ENCODE assay signal across 18 cellular contexts in genomic region chr14:24876009-24876690, GRCh38.
DNase-seq lines count a peak whose midpoint lies in the region; ATAC-seq, FAIRE-seq and TF ChIP-seq lines count a peak whose summit lies in the region.
"Had no signal": no experiment of that assay in that cellular context is flagged by ENCODE, and none has a peak within 500 bp of the region (broad histone marks: within the 10 kb centered on the region; RNA-seq: fewer than 3 reads in every experiment).

No MANE protein-coding gene starts in this region.

- H3K9me3 ChIP-seq in GM12878 (replicated peaks; ENCODE audit: control insufficient read depth, insufficient read depth, low read length) = no peaks in the 10 kb centered on the region
- H3K9me3 ChIP-seq: tibial artery had no signal

- SMC1A ChIA-PET in GM12878 (lab: Charles Lee; ENCODE audit: uncharacterized antibody, unreplicated experiment) = interaction anchor here (0.9 to 2.1 kb wide), 7 partner anchors 11 to 103 kb away, joined by 3 to 12 read pairs (median 4); no protein-coding TSS in a partner anchor

- no peak for TF ChIP-seq CTCF in GM12878 (IDR thresholded peaks at IDR 0.05 in 2 of 3, conservative IDR thresholded peaks at IDR 0.05 in 1 of 3; ENCODE audit: control insufficient read depth in 2 of 3, extremely low read depth in 1 of 3, insufficient read depth in 1 of 3, low read depth in 3 of 3, low read length in 3 of 3)

- no peak overlapping the region for H2AFZ ChIP-seq in GM12878 (ENCODE audit: control insufficient read depth, low read depth, low read length)

- no peak overlapping the region for H3K27ac ChIP-seq in GM12878 (ENCODE audit: control insufficient read depth, insufficient read depth)
- H3K27ac ChIP-seq: cardiac muscle cell, RWPE1, tibial artery had no signal

- CTCF ChIA-PET in GM12878 (lab: Yijun Ruan, JAX) (interaction anchor here (0.8 to 2.3 kb wide), 4 partner anchors 12 to 166 kb away, joined by 3 to 8 read pairs (median 4); no protein-coding TSS in a partner anchor), HEK293T (lab: Yijun Ruan, JAX) (no interaction called here)

- WGBS in GM12878 (ENCODE audit: insufficient coverage, insufficient replicate concordance, low lambda C conversion rate, missing lambda C conversion rate) = 29% methylated on average over 3 of the region's 3 CpGs

- RAD21 ChIA-PET in GM12878 (lab: Charles Lee; ENCODE audit: unreplicated experiment) = interaction anchor here (0.7 to 0.8 kb wide), 2 partner anchors 27 to 67 kb away, joined by 3 to 4 read pairs; no protein-coding TSS in a partner anchor

- peak; percentile 32 to 39 for DNase-seq in AML-193 (lab: John Stamatoyannopoulos, UW)
- DNase-seq in KBM-7 = peak; percentile 60
- DNase-seq in GM12878 (ENCODE audit: low read depth, low spot score) = no peak
- DNase-seq in medulla oblongata (ENCODE audit: extremely low spot score) = peak; percentile 60
- DNase-seq in stimulated activated naive CD4-positive, alpha-beta T cell treated with Interleukin-2 at 50 U/mL for 16 hours (lab: John Stamatoyannopoulos, UW) = no peak
- DNase-seq in stimulated activated effector memory CD8-positive, alpha-beta T cell treated with anti-CD3 and anti-CD28 coated beads, Interleukin-12 subunit alpha, Interleukin-12 subunit beta, amount 100 ng/mL, for 72 hours (ENCODE audit: low spot score in 2 of 2) = no peak
- no peak for DNase-seq in central memory CD4-positive, alpha-beta T cell
- no peak for DNase-seq in HEK293T (ENCODE audit: extremely low spot score)
- DNase-seq: activated CD4-positive, alpha-beta T cell treated with anti-CD3 and anti-CD28 coated beads, Interleukin-2, amount 10 ng/mL, durations not matched to agents 7 days and 5 days; activated T-cell treated with anti-CD3 and anti-CD28 coated beads, Interleukin-2, amount 50 U/mL, for 24 hours; kidney glomerular epithelial cell; naive B cell; NCI-H2107 had no signal

- intact Hi-C loops in GM12878 (cut with micrococcal nuclease; ENCODE audit: unreplicated experiment) = no loop called here

- H3K4me1 Mint-ChIP-seq in stimulated activated effector memory CD8-positive, alpha-beta T cell treated with anti-CD3 and anti-CD28 coated beads, Interleukin-12 subunit alpha, Interleukin-12 subunit beta, amount 100 ng/mL, for 72 hours = no peaks in the 10 kb centered on the region
- H3K4me1 Mint-ChIP-seq: activated CD4-positive, alpha-beta T cell treated with anti-CD3 and anti-CD28 coated beads, Interleukin-2, amount 10 ng/mL, durations not matched to agents 7 days and 5 days had no signal

- H3K9ac ChIP-seq in GM12878 (ENCODE audit: control insufficient read depth, insufficient read depth, low read length) = no peak overlapping the region

- no peaks in the 10 kb centered on the region for H3K79me2 ChIP-seq in GM12878 (ENCODE audit: control insufficient read depth, insufficient read depth, low read length)

- H3K4me2 ChIP-seq in GM12878 (ENCODE audit: control insufficient read depth, insufficient read depth) = no peak overlapping the region

- H3K27ac Mint-ChIP-seq in stimulated activated effector memory CD8-positive, alpha-beta T cell treated with anti-CD3 and anti-CD28 coated beads, Interleukin-12 subunit alpha, Interleukin-12 subunit beta, amount 100 ng/mL, for 72 hours = no peak overlapping the region
- H3K27ac Mint-ChIP-seq: activated CD4-positive, alpha-beta T cell treated with anti-CD3 and anti-CD28 coated beads, Interleukin-2, amount 10 ng/mL, durations not matched to agents 7 days and 5 days; activated T-cell treated with anti-CD3 and anti-CD28 coated beads, Interleukin-2, amount 50 U/mL, for 24 hours had no signal

- in situ Hi-C loops in KBM-7 (cut with MboI; ENCODE audit: low pct_unique_long_range_greater_than_20kb, low sequenced_read_pairs) (no loop called here), GM12878 (cut with MboI) (no loop called here)

- no TSS peak for BruUV-seq in GM12878 (replicated peaks; lab: Mats Ljungman, UMichigan)

- no peaks in the 10 kb centered on the region for H3K36me3 ChIP-seq in GM12878 (ENCODE audit: control insufficient read depth in 2 of 2, insufficient read depth in 2 of 2, low read length in 1 of 2)
- H3K36me3 ChIP-seq: cardiac muscle cell, tibial artery had no signal

- TF ChIP-seq POLR2A in GM12878 (IDR thresholded peaks at IDR 0.05; ENCODE audit: low read depth, low read length) = no peak

- H3K36me3 Mint-ChIP-seq in stimulated activated effector memory CD8-positive, alpha-beta T cell treated with anti-CD3 and anti-CD28 coated beads, Interleukin-12 subunit alpha, Interleukin-12 subunit beta, amount 100 ng/mL, for 72 hours = no peaks in the 10 kb centered on the region
- H3K36me3 Mint-ChIP-seq: naive B cell had no signal

- H3K9me3 Mint-ChIP-seq in stimulated activated effector memory CD8-positive, alpha-beta T cell treated with anti-CD3 and anti-CD28 coated beads, Interleukin-12 subunit alpha, Interleukin-12 subunit beta, amount 100 ng/mL, for 72 hours = no peaks in the 10 kb centered on the region
- H3K9me3 Mint-ChIP-seq: activated CD4-positive, alpha-beta T cell treated with anti-CD3 and anti-CD28 coated beads, Interleukin-2, amount 10 ng/mL, durations not matched to agents 7 days and 5 days; activated T-cell treated with anti-CD3 and anti-CD28 coated beads, Interleukin-2, amount 50 U/mL, for 24 hours; naive B cell had no signal

- no peaks in the 10 kb centered on the region for H4K20me1 ChIP-seq in GM12878 (ENCODE audit: control insufficient read depth, insufficient read depth)

- no peak for FAIRE-seq in GM12878 (lab: Jason Lieb, UNC)
- FAIRE-seq: GM18507, GM19239 had no signal

- TF ChIP-seq RAD21 in GM12878 (IDR thresholded peaks at IDR 0.05; ENCODE audit: insufficient read depth, low read depth, low read length) = no peak

- no peak for TF ChIP-seq EP300 in GM12878 (IDR thresholded peaks at IDR 0.05; ENCODE audit: borderline replicate concordance in 1 of 2, control insufficient read depth in 1 of 2, low read depth in 2 of 2, low read length in 2 of 2)

- H3K4me3 ChIP-seq in GM12878 = no peak overlapping the region
- H3K4me3 ChIP-seq: cardiac muscle cell, tibial artery had no signal

- POLR2A ChIA-PET in GM12878 (lab: Charles Lee) (interaction anchor here (0.9 kb wide), 1 partner anchor 16 kb away, joined by 4 read pairs; no protein-coding TSS in a partner anchor), HEK293T (lab: Yijun Ruan, JAX) (no interaction called here)

- no peaks in the 10 kb centered on the region for H3K4me1 ChIP-seq in GM12878 (ENCODE audit: control insufficient read depth, insufficient read depth, low read length)

- no peaks in the 10 kb centered on the region for H3K27me3 ChIP-seq in GM12878 (replicated peaks in 1 of 2; ENCODE audit: control insufficient read depth in 2 of 2, insufficient read depth in 2 of 2, low read length in 1 of 2)
- H3K27me3 ChIP-seq: cardiac muscle cell, tibial artery had no signal

- peak; percentile 38 for ATAC-seq in GM12878
- no peak for ATAC-seq in stimulated activated effector memory CD8-positive, alpha-beta T cell treated with anti-CD3 and anti-CD28 coated beads, Interleukin-12 subunit alpha, Interleukin-12 subunit beta, amount 100 ng/mL, for 72 hours

- H3K4me3 Mint-ChIP-seq in stimulated activated effector memory CD8-positive, alpha-beta T cell treated with anti-CD3 and anti-CD28 coated beads, Interleukin-12 subunit alpha, Interleukin-12 subunit beta, amount 100 ng/mL, for 72 hours = no peak overlapping the region
- H3K4me3 Mint-ChIP-seq: activated CD4-positive, alpha-beta T cell treated with anti-CD3 and anti-CD28 coated beads, Interleukin-2, amount 10 ng/mL, durations not matched to agents 7 days and 5 days; activated T-cell treated with anti-CD3 and anti-CD28 coated beads, Interleukin-2, amount 50 U/mL, for 24 hours; naive B cell had no signal

TF ChIP-seq in GM12878, 131 proteins besides CTCF, POLR2A, EP300 and RAD21:
- TF ChIP-seq EGR1 (IDR thresholded peaks at IDR 0.05; ENCODE audit: borderline replicate concordance in 1 of 2, low read depth in 2 of 2, low read length in 2 of 2) = no peak
- peak; percentile 46; the same call in 1 of the 2 replicates for TF ChIP-seq SPI1 (IDR thresholded peaks at IDR 0.05; ENCODE audit: borderline replicate concordance, insufficient read depth, low read depth, low read length)
- TF ChIP-seq NR2F1 (conservative IDR thresholded peaks at IDR 0.05) = no peak
- peak in 1 of 2 experiments; percentile 28; a peak in 1 of 4 replicates for TF ChIP-seq IKZF2 (IDR thresholded peaks at IDR 0.05)
TF ChIP-seq in GM12878: peak in this region for 2.

TF ChIP-seq in HEK293T, 16 proteins besides CTCF, POLR2A, EP300 and RAD21:
- TF ChIP-seq SP1 (IDR thresholded peaks at IDR 0.05) (no peak), NFRKB (IDR thresholded peaks at IDR 0.05) (no peak), ZNF384 (IDR thresholded peaks at IDR 0.05) (no peak), ARNT (IDR thresholded peaks at IDR 0.05) (no peak), FOXM1 (IDR thresholded peaks at IDR 0.05; ENCODE audit: borderline replicate concordance) (no peak), FOXA1 (IDR thresholded peaks at IDR 0.05) (no peak), HDGF (IDR thresholded peaks at IDR 0.05; ENCODE audit: borderline replicate concordance) (no peak), ELF4 (IDR thresholded peaks at IDR 0.05) (no peak), SUZ12 (IDR thresholded peaks at IDR 0.05) (no peak), CTBP1 (IDR thresholded peaks at IDR 0.05; ENCODE audit: borderline replicate concordance) (no peak), LEF1 (IDR thresholded peaks at IDR 0.05; ENCODE audit: borderline replicate concordance) (no peak), L3MBTL2 (conservative IDR thresholded peaks at IDR 0.05) (no peak), TARDBP (IDR thresholded peaks at IDR 0.05) (no peak), FOXK2 (IDR thresholded peaks at IDR 0.05) (no peak), BHLHE40 (IDR thresholded peaks at IDR 0.05; ENCODE audit: borderline replicate concordance) (no peak)

Comparison
In these comparisons a context has a peak if more than half of its experiments do, and no peak if none do; other contexts are left out.
1. DNase-seq: peak in AML-193 (2 of 2), KBM-7 (single experiment) and medulla oblongata (single experiment); none in GM12878 (single experiment), stimulated activated naive CD4-positive, alpha-beta T cell treated with Interleukin-2 at 50 U/mL for 16 hours (single experiment), stimulated activated effector memory CD8-positive, alpha-beta T cell treated with anti-CD3 and anti-CD28 coated beads, Interleukin-12 subunit alpha, Interleukin-12 subunit beta, amount 100 ng/mL, for 72 hours (0 of 2), central memory CD4-positive, alpha-beta T cell (single experiment) and HEK293T (single experiment).